In genomic region chr9:27536168-27536567, GRCh38 we compare ENCODE assay signal across 20 cellular contexts. TPM values are rescaled to one million over a fixed set of nuclear protein-coding genes. Genes with fewer than 3 reads are reported as not detected.
DNase-seq lines count a peak whose midpoint lies in the region; ATAC-seq and TF ChIP-seq lines count a peak whose summit lies in the region.
"Had no signal": no experiment of that assay in that cellular context is flagged by ENCODE, and none has a peak within 500 bp of the region (broad histone marks: within the 10 kb centered on the region; RNA-seq: fewer than 3 reads in every experiment).

No MANE protein-coding gene starts in this region.

- H3K4me1 Mint-ChIP-seq in GM23338, result peaks cover 30% of the 10 kb centered on the region
- H3K4me1 Mint-ChIP-seq: CD4-positive, CD25-positive, alpha-beta regulatory T cell had no signal

- H3K79me2 ChIP-seq in GM23338 (replicated peaks; ENCODE audit: insufficient read depth), result no peaks in the 10 kb centered on the region

- H3K4me1 ChIP-seq in GM23338 (ENCODE audit: insufficient read depth) (peaks cover 10% of the 10 kb centered on the region; the same call in 1 of the 2 replicates), esophagus squamous epithelium (peaks cover 12 to 48% (median 29%) of the 10 kb centered on the region in 3 donors)

- intact Hi-C loops in esophagus squamous epithelium (cut with DNase I), result loop anchor here (5.0 kb wide), 1 partner anchor 204 kb away; no protein-coding TSS in a partner anchor

- WGBS in esophagus squamous epithelium, 2 donors, result 89 to 93% methylated on average over 3 of the region's 3 CpGs

- H3K27me3 ChIP-seq in GM23338 (ENCODE audit: insufficient read depth), result no peaks in the 10 kb centered on the region
- no peaks in the 10 kb centered on the region for H3K27me3 ChIP-seq in layer of hippocampus (ENCODE audit: control insufficient read depth, insufficient read depth, low read length)
- no peaks in the 10 kb centered on the region for H3K27me3 ChIP-seq in esophagus squamous epithelium

- DNase-seq in GM23338 (ENCODE audit: low spot score) (peak; percentile 20), substantia nigra (lab: John Stamatoyannopoulos, UW) (no peak), esophagus squamous epithelium (lab: John Stamatoyannopoulos, UW) (no peak), NCI-H1694 treated with DMSO at 0.1 percent for 48 hours (lab: John Stamatoyannopoulos, UW) (no peak), NCI-H2196 treated with DMSO at 0.1 percent for 48 hours (lab: John Stamatoyannopoulos, UW; ENCODE audit: unreplicated experiment) (no peak)
- no peak for DNase-seq in stimulated activated CD4-positive, alpha-beta T cell treated with anti-CD3 and anti-CD28 coated beads, Interleukin-2, amount 100 ng/mL, for 48 hours
- DNase-seq: Kasumi-1, NCI-H2029 treated with DMSO at 0.1 percent for 48 hours, NCI-H2227 treated with DMSO at 0.1 percent for 48 hours, NCI-H526 treated with DMSO at 0.1 percent for 48 hours, PC-3 had no signal

- H3K4me3 ChIP-seq in GM23338, result no peak overlapping the region
- H3K4me3 ChIP-seq in esophagus squamous epithelium, result no peak overlapping the region
- H3K4me3 ChIP-seq: K562 had no signal

- H4K20me1 ChIP-seq in GM23338 (replicated peaks; ENCODE audit: insufficient read depth), result no peaks in the 10 kb centered on the region; the same call in 1 of the 2 replicates

- H3K4me3 Mint-ChIP-seq in GM23338, result no peak overlapping the region
- H3K4me3 Mint-ChIP-seq: CD4-positive, CD25-positive, alpha-beta regulatory T cell had no signal

- no peak overlapping the region for H3K4me2 ChIP-seq in GM23338

- H3K27ac Mint-ChIP-seq in GM23338, result no peak overlapping the region
- H3K27ac Mint-ChIP-seq: CD4-positive, CD25-positive, alpha-beta regulatory T cell had no signal

- H3K36me3 ChIP-seq in GM23338 (ENCODE audit: insufficient read depth) (no peaks in the 10 kb centered on the region), esophagus squamous epithelium (no peaks in the 10 kb centered on the region)

- no peak for TF ChIP-seq POLR2A in esophagus squamous epithelium (IDR thresholded peaks at IDR 0.05)

- no peak overlapping the region for H2AFZ ChIP-seq in GM23338

- no peaks in the 10 kb centered on the region for H3K9me3 Mint-ChIP-seq in GM23338
- H3K9me3 Mint-ChIP-seq: CD4-positive, CD25-positive, alpha-beta regulatory T cell had no signal

- peak overlapping the region; percentile 67; the same call in 1 of the 2 replicates for H3K27ac ChIP-seq in GM23338 (ENCODE audit: low read depth)
- H3K27ac ChIP-seq in angular gyrus (ENCODE audit: low read depth, low read length), result peak overlapping the region; percentile 88
- peak overlapping the region; percentile 76 for H3K27ac ChIP-seq in layer of hippocampus (ENCODE audit: low read depth, low read length)
- peak overlapping the region; percentile 96 for H3K27ac ChIP-seq in substantia nigra (ENCODE audit: low read depth, low read length, poor library complexity, severe bottlenecking)
- no peak overlapping the region for H3K27ac ChIP-seq in esophagus squamous epithelium

- H3K9me3 ChIP-seq in esophagus squamous epithelium, result no peaks in the 10 kb centered on the region

- peaks cover 3% of the 10 kb centered on the region for H3K27me3 Mint-ChIP-seq in GM23338 (ENCODE audit: insufficient read depth, low read depth, poor library complexity)
- H3K27me3 Mint-ChIP-seq: CD4-positive, CD25-positive, alpha-beta regulatory T cell had no signal

- ATAC-seq in GM23338, result no peak
- ATAC-seq: PC-3, SK-N-SH treated with all-trans-retinoic acid at 6 μM for 48 hours had no signal

- H3F3A ChIP-seq in GM23338 (replicated peaks; ENCODE audit: low read depth), result no peaks in the 10 kb centered on the region

- H3K9me2 ChIP-seq in GM23338 (ENCODE audit: insufficient read depth), result no peaks in the 10 kb centered on the region

- no peak for TF ChIP-seq CTCF in GM23338 (conservative IDR thresholded peaks at IDR 0.05; ENCODE audit: low read depth in 2 of 2)
- TF ChIP-seq CTCF in esophagus squamous epithelium (IDR thresholded peaks at IDR 0.05), result no peak

- no peaks in the 10 kb centered on the region for H3K36me3 Mint-ChIP-seq in GM23338 (ENCODE audit: low read depth)

TF ChIP-seq in GM23338, 12 proteins besides CTCF, POLR2A, EP300 and RAD21 (continues in another document):
- TF ChIP-seq ZNF462 (CRISPR knock-in tag; IDR thresholded peaks at IDR 0.05) (no peak), EZH2phosphoT487 (IDR thresholded peaks at IDR 0.05; ENCODE audit: unreplicated experiment) (no peak), ZNF331 (CRISPR knock-in tag; IDR thresholded peaks at IDR 0.05; ENCODE audit: low read depth) (no peak)

RNA-seq across cellular contexts. Expression of gene MOB3B, which starts 6.6 kb away (rescaled TPM):
- 12.1 and 12.4 TPM in 2 replicates for total RNA-seq in GM23338 (2014; rRNA removed; shearing (Covaris generic))
- 7.6 and 8.1 TPM in 2 replicates for polyA plus RNA-seq in GM23338 (2016; fragmentation: Nextera tagmentation; extraction: Ambion mirVana)
- 1 to 10 TPM; 2.2 to 7.6 (median 5.2) TPM for total RNA-seq in esophagus squamous epithelium

RNA-seq across cellular contexts. Expression of gene IFNK, which starts 12.1 kb away (rescaled TPM):
- total RNA-seq in GM23338 (2014; rRNA removed; shearing (Covaris generic)), result not detected in 2 replicates
- polyA plus RNA-seq in GM23338 (2016; fragmentation: Nextera tagmentation; extraction: Ambion mirVana), result not detected in 2 replicates
- not detected for total RNA-seq in esophagus squamous epithelium
- total RNA-seq: A172; CD4-positive, CD25-positive, alpha-beta regulatory T cell; K562; M059J; NCI-H460; PC-3 had no signal
- polyA plus RNA-seq: BJ; CD4-positive, CD25-positive, alpha-beta regulatory T cell had no signal

RNA-seq across cellular contexts. Expression of gene C9orf72, which starts 37.1 kb away (rescaled TPM):
- 27.8 and 30.9 TPM in 2 replicates for total RNA-seq in GM23338 (2014; rRNA removed; shearing (Covaris generic))
- 8.6 and 11.6 TPM in 2 replicates for polyA plus RNA-seq in GM23338 (2016; fragmentation: Nextera tagmentation; extraction: Ambion mirVana)
- 10 to 100 TPM in 2 of 4 donors, 1 to 10 TPM in 2; 6.6 to 19.5 (median 8.6) TPM for total RNA-seq in esophagus squamous epithelium

Comparison
In these comparisons a context has a peak if more than half of its experiments do, and no peak if none do; other contexts are left out.
1. H3K27ac ChIP-seq: peak in GM23338 (single experiment), angular gyrus (single experiment), layer of hippocampus (single experiment) and substantia nigra (single experiment); none in esophagus squamous epithelium (0 of 4).